ENCODE assay signal across 18 cellular contexts in the genomic region with DNA sequence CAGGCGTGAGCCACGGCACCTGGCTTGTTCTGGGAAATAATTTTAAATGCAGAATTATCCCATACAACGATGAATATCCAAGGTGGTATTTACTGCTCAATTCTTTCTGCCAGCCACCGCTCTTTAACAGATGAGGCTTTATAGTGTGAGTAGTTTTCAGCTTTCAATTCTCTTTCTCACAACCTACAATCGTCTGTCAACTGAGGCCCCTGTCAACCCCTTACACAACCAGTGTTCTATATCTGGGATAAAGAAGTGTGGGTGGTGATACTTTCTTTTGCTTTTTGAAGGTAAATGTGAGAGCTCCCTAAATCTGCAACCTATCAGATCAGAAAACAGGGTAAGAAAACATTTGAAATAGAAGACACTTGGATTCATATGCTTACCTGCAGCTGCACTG. TPM values are rescaled to one million over a fixed set of nuclear protein-coding genes. Genes with fewer than 3 reads are reported as not detected.
DNase-seq lines count a peak whose midpoint lies in the region; ATAC-seq and TF ChIP-seq lines count a peak whose summit lies in the region.
"Had no signal": no experiment of that assay in that cellular context is flagged by ENCODE, and none has a peak within 500 bp of the region (broad histone marks: within the 10 kb centered on the region; RNA-seq: fewer than 3 reads in every experiment).

No MANE protein-coding gene starts in this region.

- DNase-seq in CD8-positive, alpha-beta memory T cell, result no peak
- peak; percentile 57 for DNase-seq in GM13976 (ENCODE audit: low spot score)
- DNase-seq in T-helper 17 cell, result no peak
- DNase-seq in immature natural killer cell, result no peak
- DNase-seq in Right ventricle myocardium superior, result no peak
- DNase-seq: activated effector memory CD4-positive, alpha-beta T cell treated with anti-CD3 and anti-CD28 coated beads, Interleukin-2, amount 50 U/mL, for 16 hours; EL; endodermal cell; KG1; left ventricle myocardium inferior; NCI-H345; stimulated activated CD4-positive, alpha-beta T cell treated with anti-CD3 and anti-CD28 coated beads, Interleukin-12 subunit alpha, Interleukin-12 subunit beta, amount 100 ng/mL, for 4 hours; testis; WERI-Rb-1 had no signal

- no peaks in the 10 kb centered on the region for H3K27me3 Mint-ChIP-seq in CD8-positive, alpha-beta memory T cell
- H3K27me3 Mint-ChIP-seq in T-helper 17 cell (no peaks in the 10 kb centered on the region), immature natural killer cell (ENCODE audit: low read depth in 3 of 3) (peaks cover 0 to 3% (median 0%) of the 10 kb centered on the region in 3 donors)
- H3K27me3 Mint-ChIP-seq: progenitor cell of endocrine pancreas had no signal

- ATAC-seq in T-helper 17 cell (no peak), HG03108 (IDR thresholded peaks at IDR 0.05; ENCODE audit: unreplicated experiment) (no peak), HG03442 (IDR thresholded peaks at IDR 0.05; ENCODE audit: unreplicated experiment) (no peak), Right ventricle myocardium superior (ENCODE audit: poor library complexity) (no peak)

- peak overlapping the region in 5 of 8 donors; percentile 4 to 79 (median 29) for H3K27ac Mint-ChIP-seq in CD8-positive, alpha-beta memory T cell
- peak overlapping the region; percentile 9 for H3K27ac Mint-ChIP-seq in T-helper 17 cell
- peak overlapping the region in 5 of 6 donors; percentile 34 to 82 (median 77) for H3K27ac Mint-ChIP-seq in immature natural killer cell
- H3K27ac Mint-ChIP-seq: endodermal cell, progenitor cell of endocrine pancreas had no signal

- no peak overlapping the region for H3K4me3 ChIP-seq in CD8-positive, alpha-beta memory T cell (ENCODE audit: low read length)
- H3K4me3 ChIP-seq: left ventricle myocardium inferior, testis had no signal

- intact Hi-C loops in Right ventricle myocardium superior (cut with DNase I), result no loop called here

- H3K4me1 Mint-ChIP-seq in CD8-positive, alpha-beta memory T cell, result peaks cover 52 to 68% (median 63%) of the 10 kb centered on the region in 3 donors
- peaks cover 40% of the 10 kb centered on the region for H3K4me1 Mint-ChIP-seq in T-helper 17 cell
- H3K4me1 Mint-ChIP-seq in immature natural killer cell, result peaks cover 33 to 62% of the 10 kb centered on the region in 2 donors
- H3K4me1 Mint-ChIP-seq: endodermal cell had no signal

- no peak overlapping the region for H3K4me3 Mint-ChIP-seq in CD8-positive, alpha-beta memory T cell
- H3K4me3 Mint-ChIP-seq in T-helper 17 cell (no peak overlapping the region), immature natural killer cell (no peak overlapping the region)
- H3K4me3 Mint-ChIP-seq: endodermal cell had no signal

- no peaks in the 10 kb centered on the region for H3K9me3 Mint-ChIP-seq in CD8-positive, alpha-beta memory T cell
- H3K9me3 Mint-ChIP-seq in immature natural killer cell, result no peaks in the 10 kb centered on the region
- H3K9me3 Mint-ChIP-seq: endodermal cell had no signal

- H3K27me3 ChIP-seq in CD8-positive, alpha-beta memory T cell (ENCODE audit: insufficient read depth, low read length, poor library complexity, severe bottlenecking), result no peaks in the 10 kb centered on the region
- H3K27me3 ChIP-seq: testis had no signal

- in situ Hi-C loops in GM13976 (cut with MboI; ENCODE audit: low sequenced_read_pairs, unreplicated experiment), result no loop called here

- peaks cover under 1 to 54% (median 8%) of the 10 kb centered on the region in 3 donors for H3K36me3 Mint-ChIP-seq in CD8-positive, alpha-beta memory T cell
- H3K36me3 Mint-ChIP-seq in T-helper 17 cell (ENCODE audit: low read depth) (peaks cover 3% of the 10 kb centered on the region), immature natural killer cell (peaks cover 0 to 8% (median 3%) of the 10 kb centered on the region in 3 donors)

- H3K27ac ChIP-seq in CD8-positive, alpha-beta memory T cell (ENCODE audit: low read depth, low read length), result no peak overlapping the region
- H3K27ac ChIP-seq: C4-2B, left ventricle myocardium inferior, testis, WERI-Rb-1 had no signal

- POLR2A ChIA-PET in CD8-positive, alpha-beta memory T cell (lab: Charles Lee), result no interaction called here

- peaks cover 8% of the 10 kb centered on the region for H3K36me3 ChIP-seq in CD8-positive, alpha-beta memory T cell (ENCODE audit: insufficient read depth, low read length)

- H3K9me3 ChIP-seq in CD8-positive, alpha-beta memory T cell (ENCODE audit: low read length), result no peaks in the 10 kb centered on the region
- H3K9me3 ChIP-seq in T-helper 17 cell (ENCODE audit: control insufficient read depth, low read length, poor library complexity, severe bottlenecking), result no peaks in the 10 kb centered on the region
- H3K9me3 ChIP-seq: left ventricle myocardium inferior, testis had no signal

- CTCF ChIA-PET in CD8-positive, alpha-beta memory T cell (lab: Charles Lee), result interaction anchor here (2.0 kb wide), 1 partner anchor 14 kb away, joined by 11 read pairs; no protein-coding TSS in a partner anchor

- H3K4me1 ChIP-seq in CD8-positive, alpha-beta memory T cell (ENCODE audit: insufficient read depth, low read length), result peaks cover 30% of the 10 kb centered on the region

- no peak for TF ChIP-seq CTCF in GM13976 (IDR thresholded peaks at IDR 0.05; ENCODE audit: borderline replicate concordance, control extremely low read depth, extremely low read depth, insufficient read depth, missing control alignments)

RNA-seq across cellular contexts. Expression of a gene that starts 22.5 kb away (rescaled TPM):
- 10 to 100 TPM; 76.8 to 77.6 TPM for total RNA-seq in CD8-positive, alpha-beta memory T cell
- 40.5 TPM for polyA plus RNA-seq in CD8-positive, alpha-beta memory T cell
- total RNA-seq in T-helper 17 cell (10 to 100 TPM; 45.6 to 62.5 TPM), Right ventricle myocardium superior (49.1 TPM)
- 10 to 100 TPM; 18.0 to 43.3 (median 18.2) TPM for polyA plus RNA-seq in immature natural killer cell

RNA-seq across cellular contexts. Expression of a gene that starts 53.6 kb away (rescaled TPM):
- 10 to 100 TPM; 67.3 to 68.7 TPM for total RNA-seq in CD8-positive, alpha-beta memory T cell
- 50.1 TPM for polyA plus RNA-seq in CD8-positive, alpha-beta memory T cell
- total RNA-seq in T-helper 17 cell (10 to 100 TPM; 84.1 to 87.5 TPM), Right ventricle myocardium superior (12.2 TPM)
- polyA plus RNA-seq in immature natural killer cell, result 10 to 100 TPM; 14.3 to 41.9 (median 18.7) TPM

Comparison
In these comparisons a context has a peak if more than half of its experiments do, and no peak if none do; other contexts are left out.
1. H3K27ac Mint-ChIP-seq: peak in every context shown above with its lines; median percentile 77 in immature natural killer cell; 29 in CD8-positive, alpha-beta memory T cell; 9 in T-helper 17 cell.